Comparison of ENCODE assay signal across 8 cellular contexts in the genomic region with DNA sequence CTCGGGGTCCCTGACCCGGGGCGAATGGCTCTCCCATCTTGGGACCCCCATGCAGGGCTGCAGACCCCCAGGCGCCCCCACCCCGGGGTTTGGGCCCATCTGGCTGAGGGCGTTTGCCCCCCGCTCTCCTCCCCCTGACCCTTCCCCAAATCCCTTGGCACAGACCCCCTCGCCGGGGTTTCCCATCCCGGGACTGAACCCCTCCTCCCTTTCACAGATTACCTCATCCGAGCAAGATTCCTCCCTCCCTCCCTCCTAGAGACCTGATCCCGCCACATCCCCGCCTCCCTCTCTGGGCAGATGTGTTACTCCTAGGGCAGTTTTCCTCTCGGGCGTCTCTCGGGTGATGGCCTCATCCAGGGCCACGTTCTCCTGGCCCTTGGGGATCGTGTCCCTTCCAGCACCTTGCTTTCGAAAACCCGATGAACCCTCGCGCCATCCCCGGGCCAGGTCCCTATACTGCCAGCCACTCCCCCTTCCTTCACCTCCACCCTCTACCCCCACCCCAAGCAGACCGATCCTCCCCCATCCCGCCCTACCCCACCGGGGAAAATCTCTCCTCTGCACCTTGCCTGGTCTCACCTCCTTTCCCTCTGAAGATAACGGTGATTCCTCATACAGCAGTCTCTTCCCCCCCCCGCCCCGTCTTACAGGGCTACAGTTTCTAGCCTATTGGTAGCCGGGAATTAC. TPM values are rescaled to one million over a fixed set of nuclear protein-coding genes. Genes with fewer than 3 reads are reported as not detected.
DNase-seq lines count a peak whose midpoint lies in the region; ATAC-seq lines count a peak whose summit lies in the region.

No MANE protein-coding gene starts in this region.

- 0 to 2% methylated on average over 23 to 30 of the region's 30 CpGs for WGBS in esophagus, 2 donors

- no peaks in the 10 kb centered on the region for H3K27me3 ChIP-seq in esophagus (ENCODE audit: control insufficient read depth in 1 of 2, insufficient read depth in 2 of 2, low read length in 2 of 2)

- no peak for ATAC-seq in GM19395 (IDR thresholded peaks at IDR 0.05; ENCODE audit: unreplicated experiment)

- peak overlapping the region; percentile 89 to 94 for H3K4me3 ChIP-seq in esophagus (ENCODE audit: low read depth in 1 of 2, low read length in 2 of 2)

- H3K4me1 ChIP-seq in esophagus (ENCODE audit: control insufficient read depth in 2 of 2, insufficient read depth in 2 of 2, low read length in 1 of 2) = peaks cover 6 to 8% of the 10 kb centered on the region in 2 donors

- peak overlapping the region; percentile 84 to 88 for H3K27ac ChIP-seq in esophagus (ENCODE audit: low read depth in 2 of 2, low read length in 1 of 2)
- peak overlapping the region; percentile 79 for H3K27ac ChIP-seq in substantia nigra (ENCODE audit: low read depth, low read length, poor library complexity, severe bottlenecking)

- H3K9me3 ChIP-seq in esophagus (ENCODE audit: control insufficient read depth in 2 of 2, insufficient read depth in 1 of 2, low read depth in 1 of 2, low read length in 1 of 2) = no peaks in the 10 kb centered on the region

- H3K36me3 ChIP-seq in esophagus (ENCODE audit: control insufficient read depth in 2 of 2, insufficient read depth in 2 of 2, low read length in 1 of 2) = no peaks in the 10 kb centered on the region

- peak; percentile 26 for DNase-seq in DMS153 (lab: John Stamatoyannopoulos, UW)
- no peak for DNase-seq in DMS153 treated with DMSO at 0.1 percent for 48 hours (lab: John Stamatoyannopoulos, UW; ENCODE audit: unreplicated experiment)
- DNase-seq in NCI-H526 treated with DMSO at 0.1 percent for 48 hours (lab: John Stamatoyannopoulos, UW) = peak; percentile 57
- peak; percentile 54 for DNase-seq in activated T-cell treated with anti-CD3 and anti-CD28 coated beads, Interleukin-2, amount 50 U/mL, for 1 hour
- peak; percentile 34 for DNase-seq in myocyte (ENCODE audit: low read depth)
- peak in 12 of 49 donors; percentile 21 to 55 (median 36) for DNase-seq in substantia nigra (lab: John Stamatoyannopoulos, UW)

RNA-seq across cellular contexts. Expression of gene KMT2A, which starts 0.9 kb away (rescaled TPM):
- polyA plus RNA-seq in esophagus = 1 to 10 TPM; 6.4 to 8.5 TPM
- 19.3 and 25.0 TPM in 2 replicates for total RNA-seq in myocyte
- 12.7 TPM for polyA plus RNA-seq in myocyte (2012)

RNA-seq across cellular contexts. Expression of gene ATP5MG, which starts 35.8 kb away (rescaled TPM):
- 100 to 1,000 TPM; 152 to 237 TPM for polyA plus RNA-seq in esophagus
- total RNA-seq in myocyte = 41.3 and 45.2 TPM in 2 replicates
- polyA plus RNA-seq in myocyte (2012) = 264 TPM
